ENCODE assay signal across 15 cellular contexts in the genomic region with DNA sequence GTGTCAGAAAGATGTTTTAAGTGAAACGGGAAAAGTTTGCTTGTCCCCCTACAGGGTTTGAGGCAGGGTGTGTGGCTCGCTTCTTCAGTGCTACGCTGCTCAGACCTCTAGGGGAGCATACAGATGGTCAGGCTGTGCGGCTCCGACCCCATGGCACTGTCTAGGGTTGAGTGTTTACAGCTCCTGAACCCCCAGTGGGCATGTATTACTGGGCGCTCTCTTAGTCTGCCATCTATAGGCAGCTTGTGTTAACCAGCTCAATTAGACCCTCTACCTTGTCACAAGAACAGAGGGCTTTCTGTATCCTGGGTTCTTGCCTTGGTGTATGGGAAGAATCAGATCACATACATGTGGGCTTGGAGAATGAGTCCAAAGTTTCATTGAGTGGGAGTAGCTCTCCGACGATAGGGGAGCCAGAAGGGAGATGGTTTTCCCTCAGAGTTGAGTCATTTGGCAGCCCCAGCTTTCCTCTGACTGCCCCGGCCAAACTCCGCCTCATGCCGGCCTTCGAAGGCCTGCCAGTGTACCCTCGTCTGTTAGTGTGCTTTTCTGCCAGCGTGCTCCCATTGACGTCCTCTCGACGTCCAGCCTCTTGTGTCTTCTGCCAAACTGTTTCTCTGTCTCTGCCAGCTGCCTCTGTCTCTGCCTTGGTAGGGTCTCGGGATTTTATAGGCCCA. TPM values are rescaled to one million over a fixed set of nuclear protein-coding genes. Genes with fewer than 3 reads are reported as not detected.
DNase-seq lines count a peak whose midpoint lies in the region; ATAC-seq and TF ChIP-seq lines count a peak whose summit lies in the region.
"Had no signal": no experiment of that assay in that cellular context is flagged by ENCODE, and none has a peak within 500 bp of the region (broad histone marks: within the 10 kb centered on the region; RNA-seq: fewer than 3 reads in every experiment).

No MANE protein-coding gene starts in this region.

- no peaks in the 10 kb centered on the region for H3K9me3 ChIP-seq in WERI-Rb-1 (ENCODE audit: severe bottlenecking)
- no peaks in the 10 kb centered on the region for H3K9me3 ChIP-seq in mucosa of descending colon
- H3K9me3 ChIP-seq in gastroesophageal sphincter: no peaks in the 10 kb centered on the region
- H3K9me3 ChIP-seq: sigmoid colon had no signal

- H3K4me3 ChIP-seq in WERI-Rb-1 (ENCODE audit: low read depth, low read length) (no peak overlapping the region), mucosa of descending colon (no peak overlapping the region), gastroesophageal sphincter (no peak overlapping the region)
- H3K4me3 ChIP-seq: sigmoid colon had no signal

- no peak for TF ChIP-seq POLR2A in gastroesophageal sphincter (IDR thresholded peaks at IDR 0.05)

- no peaks in the 10 kb centered on the region for H3K27me3 ChIP-seq in WERI-Rb-1 (ENCODE audit: insufficient read depth, low read depth, severe bottlenecking)
- H3K27me3 ChIP-seq in foreskin keratinocyte: no peaks in the 10 kb centered on the region
- no peaks in the 10 kb centered on the region for H3K27me3 ChIP-seq in gastroesophageal sphincter
- H3K27me3 ChIP-seq: sigmoid colon had no signal

- H3K27ac ChIP-seq in WERI-Rb-1 (no peak overlapping the region), foreskin keratinocyte (no peak overlapping the region), gastroesophageal sphincter (no peak overlapping the region)
- H3K27ac ChIP-seq: sigmoid colon had no signal

- 82 to 86% methylated on average over 5 to 18 of the region's 18 CpGs for WGBS in gastroesophageal sphincter (ENCODE audit: low coverage in 1 of 2), 2 donors

- TF ChIP-seq CTCF in LNCAP (IDR thresholded peaks at IDR 0.05): peak; percentile 37; the same call in 1 of the 2 replicates
- peak; percentile 41; the same call in 1 of the 2 replicates for TF ChIP-seq CTCF in WERI-Rb-1 (IDR thresholded peaks at IDR 0.05; ENCODE audit: low read depth, low read length)
- TF ChIP-seq CTCF in mucosa of descending colon (IDR thresholded peaks at IDR 0.05): no peak
- no peak for TF ChIP-seq CTCF in foreskin keratinocyte (conservative IDR thresholded peaks at IDR 0.05)
- no peak for TF ChIP-seq CTCF in gastroesophageal sphincter (IDR thresholded peaks at IDR 0.05)

- DNase-seq in ELF-1 (ENCODE audit: low read depth, low spot score) (peak; percentile 45), WERI-Rb-1 (peak; percentile 44), islet precursor cell (peak; percentile 53), mucosa of descending colon (no peak), foreskin keratinocyte (no peak), NCI-H187 treated with DMSO at 0.1 percent for 48 hours (lab: John Stamatoyannopoulos, UW) (no peak)
- DNase-seq: activated CD4-positive, CD25-positive, alpha-beta regulatory T cell; activated T-cell treated with anti-CD3 and anti-CD28 coated beads, Interleukin-2, amount 50 U/mL, for 4 hours; CD4-positive, CD25-positive, alpha-beta regulatory T cell; GDM1; NCI-H2171 treated with DMSO at 0.1 percent for 48 hours; SHP77 treated with DMSO at 0.1 percent for 48 hours; sigmoid colon had no signal

- intact Hi-C loops in mucosa of descending colon (cut with DNase I, micrococcal nuclease): no loop called here

- ATAC-seq in mucosa of descending colon (no peak), foreskin keratinocyte (no peak), gastroesophageal sphincter (no peak)
- ATAC-seq: activated T-cell treated with anti-CD3 and anti-CD28 coated beads, Interleukin-2, amount 50 U/mL, for 4 hours had no signal

- H3K36me3 ChIP-seq in WERI-Rb-1: no peaks in the 10 kb centered on the region
- H3K36me3 ChIP-seq in mucosa of descending colon (ENCODE audit: low read depth): no peaks in the 10 kb centered on the region
- H3K36me3 ChIP-seq in gastroesophageal sphincter: no peaks in the 10 kb centered on the region
- H3K36me3 ChIP-seq: sigmoid colon had no signal

- no peak for TF ChIP-seq EP300 in gastroesophageal sphincter (IDR thresholded peaks at IDR 0.05)

- H3K4me1 ChIP-seq in mucosa of descending colon (ENCODE audit: low read depth) (no peaks in the 10 kb centered on the region), foreskin keratinocyte (peaks cover 6% of the 10 kb centered on the region), gastroesophageal sphincter (no peaks in the 10 kb centered on the region)
- H3K4me1 ChIP-seq: sigmoid colon had no signal

RNA-seq across cellular contexts. Expression of a gene that starts 38.6 kb away (rescaled TPM):
- 1 to 10 TPM; 1.7 to 5.3 (median 4.6) TPM for total RNA-seq in mucosa of descending colon
- total RNA-seq in foreskin keratinocyte: not detected in 2 replicates
- not detected in 2 replicates for polyA plus RNA-seq in foreskin keratinocyte
- total RNA-seq in gastroesophageal sphincter: 10 to 100 TPM; 14.5 to 46.6 (median 17.8) TPM
- total RNA-seq: activated T-cell treated with anti-CD3 and anti-CD28 coated beads, Interleukin-2, amount 50 U/mL, for 4 hours; CD4-positive, CD25-positive, alpha-beta regulatory T cell had no signal
- polyA plus RNA-seq: CD4-positive, CD25-positive, alpha-beta regulatory T cell had no signal

Comparison
In these comparisons a context has a peak if more than half of its experiments do, and no peak if none do; other contexts are left out.
1. DNase-seq: peak in ELF-1 (single experiment), WERI-Rb-1 (single experiment) and islet precursor cell (single experiment); none in mucosa of descending colon (0 of 3), foreskin keratinocyte (0 of 2) and NCI-H187 treated with DMSO at 0.1 percent for 48 hours (single experiment).
2. CTCF ChIP-seq: peak in LNCAP (single experiment) and WERI-Rb-1 (single experiment); none in mucosa of descending colon (single experiment), foreskin keratinocyte (single experiment) and gastroesophageal sphincter (0 of 4).